ENCODE assay signal across 19 cellular contexts in the genomic region with DNA sequence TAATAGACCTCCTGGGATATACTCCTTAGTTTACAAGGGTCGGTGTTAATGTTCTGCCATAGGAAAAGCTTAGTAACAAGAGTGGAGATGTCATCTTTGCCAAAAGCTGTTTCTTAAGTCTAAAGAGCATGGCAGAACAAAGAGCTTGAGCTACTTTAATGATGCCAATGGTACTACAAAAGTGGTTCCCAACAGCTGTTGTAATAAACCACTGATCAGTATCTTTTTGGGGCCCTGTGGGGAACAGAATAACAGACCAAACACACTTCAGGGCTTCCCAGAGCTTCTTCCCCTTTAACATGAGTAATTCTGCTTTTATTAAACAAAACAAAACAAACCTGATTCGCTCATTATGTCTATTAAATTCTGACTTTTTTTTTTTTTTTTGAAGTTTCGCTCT.
"Had no signal": no experiment of that assay in that cellular context is flagged by ENCODE, and none has a peak within 500 bp of the region (broad histone marks: within the 10 kb centered on the region; RNA-seq: fewer than 3 reads in every experiment).

No MANE protein-coding gene starts in this region.

- ATAC-seq: activated naive CD8-positive, alpha-beta T cell treated with anti-CD3 and anti-CD28 coated beads, Interleukin-2, amount 50 U/mL, for 24 hours; natural killer cell treated with Interleukin-12 subunit alpha and Interleukin-12 subunit beta and Interleukin-15 and Interleukin-18, amount 100 ng/mL, for 72 hours; stimulated activated naive B cell treated with anti-CD40 and anti-IgM and Interleukin-4, amounts not matched to agents 10 μg/mL and 1 μg/mL and 100 μg/mL, for 72 hours had no signal

- DNase-seq: activated CD4-positive, alpha-beta T cell treated with anti-CD3 and anti-CD28 coated beads for 1 hour; activated CD8-positive, alpha-beta memory T cell treated with anti-CD3 and anti-CD28 coated beads for 24 hours; activated CD8-positive, alpha-beta memory T cell treated with anti-CD3 and anti-CD28 coated beads, Interleukin-2, amount 50 U/mL, for 48 hours; activated effector memory CD4-positive, alpha-beta T cell treated with Interleukin-2 at 50 U/mL for 16 hours; activated naive CD4-positive, alpha-beta T cell treated with anti-CD3 and anti-CD28 coated beads, Interleukin-2, amount 10 ng/mL, durations not matched to agents 7 days and 5 days; activated naive CD8-positive, alpha-beta T cell treated with anti-CD3 and anti-CD28 coated beads, Interleukin-2, amount 50 U/mL, for 24 hours; activated T-cell treated with anti-CD3 and anti-CD28 coated beads, Interleukin-2, amount 50 U/mL, for 48 hours; aorta; brain microvascular endothelial cell; colonic mucosa; foreskin melanocyte; glutamatergic neuron; posterior cingulate gyrus; sigmoid colon; spleen; stimulated activated naive B cell treated with anti-CD40 and anti-IgM and Interleukin-4, amounts not matched to agents 10 μg/mL and 1 μg/mL and 100 μg/mL, for 72 hours; upper lobe of left lung; WERI-Rb-1 had no signal
